ENCODE assay signal across 24 cellular contexts in the genomic region with DNA sequence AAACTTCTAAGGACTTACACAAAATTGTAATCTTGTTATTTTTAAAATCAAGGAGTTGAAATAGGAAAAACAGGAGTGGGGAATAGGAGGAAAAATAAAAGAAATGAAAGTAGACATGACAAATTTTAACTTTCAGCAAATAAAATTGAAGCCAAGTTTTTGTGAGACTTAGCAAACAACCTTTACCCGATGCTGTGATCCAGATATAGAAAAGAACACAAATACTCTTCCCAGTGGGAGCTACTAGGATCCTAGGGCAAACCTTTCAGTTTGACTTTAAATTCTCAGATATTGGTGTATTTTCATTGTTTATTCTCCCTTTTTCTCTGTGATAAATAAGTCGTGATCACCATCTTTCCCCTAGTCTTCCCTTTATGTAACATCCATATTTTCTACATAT.
"Had no signal": no experiment of that assay in that cellular context is flagged by ENCODE, and none has a peak within 500 bp of the region (broad histone marks: within the 10 kb centered on the region; RNA-seq: fewer than 3 reads in every experiment).

No MANE protein-coding gene starts in this region.

- H3K9me3 ChIP-seq: colonic mucosa, esophagus squamous epithelium, gastrocnemius medialis had no signal

- H3K4me3 ChIP-seq: colonic mucosa, esophagus squamous epithelium, gastrocnemius medialis, heart left ventricle, hepatocyte, left ventricle myocardium inferior, lower lobe of right lung had no signal

- FAIRE-seq: islet of Langerhans, keratinocyte had no signal

- H3K27me3 ChIP-seq: colonic mucosa, esophagus squamous epithelium, gastrocnemius medialis, heart left ventricle, hepatocyte had no signal

- ATAC-seq: effector memory CD8-positive, alpha-beta T cell; esophagus mucosa; gastrocnemius medialis; heart left ventricle; left cardiac atrium; lower lobe of right lung; naive thymus-derived CD4-positive, alpha-beta T cell had no signal

- H3K27ac ChIP-seq: colonic mucosa, epithelial cell of prostate, esophagus squamous epithelium, gastrocnemius medialis, heart left ventricle, hepatocyte, lower lobe of right lung had no signal

- H3K4me2 ChIP-seq: hepatocyte had no signal

- H3K79me2 ChIP-seq: hepatocyte had no signal

- H3K36me3 ChIP-seq: colonic mucosa, esophagus squamous epithelium, gastrocnemius medialis, heart left ventricle, left ventricle myocardium inferior, lower lobe of right lung had no signal

- H2AFZ ChIP-seq: hepatocyte had no signal

- H3K4me1 ChIP-seq: colonic mucosa, lower lobe of right lung had no signal

- DNase-seq: colonic mucosa; cortex of kidney; effector CD8-positive, alpha-beta T cell; effector memory CD8-positive, alpha-beta T cell; endodermal cell; erythroblast; esophagus squamous epithelium; foreskin fibroblast; foreskin melanocyte; gastrocnemius medialis; glutamatergic neuron; heart left ventricle; hypothalamus; left cardiac atrium; left ventricle myocardium inferior; lower lobe of right lung; mesenchymal stem cell; midbrain; naive thymus-derived CD4-positive, alpha-beta T cell had no signal
